Comparison of ENCODE assay signal across 20 cellular contexts in the genomic region with DNA sequence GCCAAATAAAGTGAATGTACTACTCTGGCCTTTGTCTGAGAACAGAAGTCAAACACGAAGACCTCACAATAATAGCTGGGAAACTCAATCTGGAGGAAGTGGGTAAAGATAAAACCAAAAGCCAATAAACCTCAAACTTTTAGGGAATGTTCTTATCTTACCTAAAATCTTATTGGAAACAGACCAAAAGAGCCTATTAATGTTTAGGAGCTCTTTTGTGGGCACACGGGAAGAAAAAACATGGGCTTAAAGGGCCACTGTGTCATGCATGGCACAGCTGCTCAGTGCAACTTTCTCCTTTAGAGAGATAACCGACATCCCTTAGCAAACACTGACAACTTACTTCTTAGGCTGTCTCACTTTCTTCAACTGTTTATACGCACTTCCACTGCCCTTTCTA. TPM values are rescaled to one million over a fixed set of nuclear protein-coding genes. Genes with fewer than 3 reads are reported as not detected.
DNase-seq lines count a peak whose midpoint lies in the region; ATAC-seq and TF ChIP-seq lines count a peak whose summit lies in the region.
"Had no signal": no experiment of that assay in that cellular context is flagged by ENCODE, and none has a peak within 500 bp of the region (broad histone marks: within the 10 kb centered on the region; RNA-seq: fewer than 3 reads in every experiment).

No MANE protein-coding gene starts in this region.

- H3K27me3 Mint-ChIP-seq in immature natural killer cell (ENCODE audit: low read depth in 3 of 3) = no peaks in the 10 kb centered on the region
- H3K27me3 Mint-ChIP-seq: stimulated activated memory B cell treated with anti-CD40 and anti-IgM and Interleukin-4, amounts not matched to agents 10 μg/mL and 1 μg/mL and 100 μg/mL, for 72 hours had no signal

- H3K27ac ChIP-seq in SJSA1 (peak overlapping the region; percentile 20; the same call in 1 of the 2 replicates), upper lobe of left lung (no peak overlapping the region)
- H3K27ac ChIP-seq: BLaER1 treated with 17β-estradiol and CSF1 and Interleukin-3, amounts not matched to agents 10 nM and 100 nM; colonic mucosa; thyroid gland had no signal

- ATAC-seq in upper lobe of left lung (ENCODE audit: low FRiP score in 2 of 2) = no peak
- no peak for ATAC-seq in HG03045 (IDR thresholded peaks at IDR 0.05; ENCODE audit: unreplicated experiment)
- ATAC-seq: stimulated activated memory B cell treated with anti-CD40 and anti-IgM and Interleukin-4, amounts not matched to agents 10 μg/mL and 1 μg/mL and 100 μg/mL, for 72 hours had no signal

- H3K36me3 ChIP-seq in SJSA1 (peaks cover 32% of the 10 kb centered on the region), upper lobe of left lung (peaks cover 0 to 18% (median 4%) of the 10 kb centered on the region in 4 donors)
- H3K36me3 ChIP-seq: colonic mucosa had no signal

- H3K4me3 Mint-ChIP-seq in immature natural killer cell = no peak overlapping the region
- H3K4me3 Mint-ChIP-seq: stimulated activated memory B cell treated with anti-CD40 and anti-IgM and Interleukin-4, amounts not matched to agents 10 μg/mL and 1 μg/mL and 100 μg/mL, for 72 hours had no signal

- no peak for TF ChIP-seq EP300 in upper lobe of left lung (IDR thresholded peaks at IDR 0.05)

- WGBS in upper lobe of left lung, 2 donors = 58 to 69% methylated on average over 4 of the region's 4 CpGs

- no peaks in the 10 kb centered on the region for H3K9me3 Mint-ChIP-seq in immature natural killer cell
- H3K9me3 Mint-ChIP-seq: stimulated activated memory B cell treated with anti-CD40 and anti-IgM and Interleukin-4, amounts not matched to agents 10 μg/mL and 1 μg/mL and 100 μg/mL, for 72 hours had no signal

- TF ChIP-seq POLR2A in upper lobe of left lung (IDR thresholded peaks at IDR 0.05) = no peak

- H3K36me3 Mint-ChIP-seq in immature natural killer cell = peaks cover 3 to 15% (median 7%) of the 10 kb centered on the region in 3 donors

- H3K4me1 ChIP-seq in SJSA1 (replicated peaks) (peaks cover 21% of the 10 kb centered on the region), upper lobe of left lung (peaks cover 0 to 9% (median 6%) of the 10 kb centered on the region in 4 donors)
- H3K4me1 ChIP-seq: colonic mucosa, thyroid gland had no signal

- H3K27ac Mint-ChIP-seq in immature natural killer cell = no peak overlapping the region
- H3K27ac Mint-ChIP-seq: stimulated activated memory B cell treated with anti-CD40 and anti-IgM and Interleukin-4, amounts not matched to agents 10 μg/mL and 1 μg/mL and 100 μg/mL, for 72 hours had no signal

- H3K9me3 ChIP-seq in SJSA1 (replicated peaks) = no peaks in the 10 kb centered on the region
- no peaks in the 10 kb centered on the region for H3K9me3 ChIP-seq in upper lobe of left lung
- H3K9me3 ChIP-seq: BLaER1 treated with 17β-estradiol and CSF1 and Interleukin-3, amounts not matched to agents 10 nM and 100 nM; colonic mucosa; thyroid gland had no signal

- peak; percentile 33 for DNase-seq in HFF-Myc (ENCODE audit: extremely low read depth, low read depth)
- DNase-seq in SJSA1 (ENCODE audit: low read depth in 1 of 2, low spot score in 2 of 2) = peak in 1 of 2 experiments; percentile 47
- peak; percentile 54 for DNase-seq in choroid plexus epithelial cell (ENCODE audit: low read depth)
- peak; percentile 4 for DNase-seq in stromal cell of bone marrow (ENCODE audit: low read depth)
- no peak for DNase-seq in upper lobe of left lung
- DNase-seq in immature natural killer cell = no peak
- DNase-seq: activated CD4-positive, alpha-beta T cell treated with anti-CD3 and anti-CD28 coated beads for 48 hours; activated CD8-positive, alpha-beta memory T cell treated with anti-CD3 and anti-CD28 coated beads, Interleukin-2, amount 50 U/mL, for 4 hours; anterior cingulate cortex; colonic mucosa; DMS153; H7; NCI-H1930; NCI-H446 treated with DMSO at 0.1 percent for 48 hours; SHP77; thyroid gland had no signal

- peaks cover 0 to 2% of the 10 kb centered on the region in 2 donors for H3K4me1 Mint-ChIP-seq in immature natural killer cell

- no peak overlapping the region for H3K4me3 ChIP-seq in HFF-Myc (replicated peaks; ENCODE audit: low read depth, low read length)
- H3K4me3 ChIP-seq in SJSA1 = no peak overlapping the region
- H3K4me3 ChIP-seq in choroid plexus epithelial cell (ENCODE audit: low read depth, low read length) = no peak overlapping the region
- no peak overlapping the region for H3K4me3 ChIP-seq in upper lobe of left lung
- H3K4me3 ChIP-seq: BLaER1 treated with 17β-estradiol and CSF1 and Interleukin-3, amounts not matched to agents 10 nM and 100 nM; colonic mucosa; lung; thyroid gland had no signal

- H3K27me3 ChIP-seq in SJSA1 (replicated peaks) (no peaks in the 10 kb centered on the region), upper lobe of left lung (no peaks in the 10 kb centered on the region)
- H3K27me3 ChIP-seq: BLaER1 treated with 17β-estradiol and CSF1 and Interleukin-3, amounts not matched to agents 10 nM and 100 nM; colonic mucosa; thyroid gland had no signal

- TF ChIP-seq CTCF in HFF-Myc (IDR thresholded peaks at IDR 0.05; ENCODE audit: low read depth, low read length, missing control alignments) = no peak
- TF ChIP-seq CTCF in choroid plexus epithelial cell (conservative IDR thresholded peaks at IDR 0.05; ENCODE audit: low read depth, low read length) = no peak
- no peak for TF ChIP-seq CTCF in upper lobe of left lung (IDR thresholded peaks at IDR 0.05)

RNA-seq across cellular contexts. Expression of a gene that starts 16.1 kb away (rescaled TPM):
- 66.5 and 67.4 TPM in 2 replicates for total RNA-seq in SJSA1 (2014; rRNA removed; shearing (Covaris generic))
- total RNA-seq in upper lobe of left lung = 10 to 100 TPM; 16.8 to 23.5 (median 21.8) TPM
- polyA plus RNA-seq in immature natural killer cell = 10 to 100 TPM; 18.1 to 32.7 (median 24.4) TPM

RNA-seq across cellular contexts. Expression of a gene that starts 40.8 kb away (rescaled TPM):
- total RNA-seq in SJSA1 (2014; rRNA removed; shearing (Covaris generic)) = 16.4 and 30.4 TPM in 2 replicates
- 100 to 1,000 TPM in 1 of 6 donors, 10 to 100 TPM in 5; 30.6 to 116 (median 51.2) TPM for total RNA-seq in upper lobe of left lung
- 10 to 100 TPM in 2 of 3 donors, 1 to 10 TPM in 1; 8.2 to 22.4 (median 17.5) TPM for polyA plus RNA-seq in immature natural killer cell

RNA-seq across cellular contexts. Expression of a gene that starts 41.7 kb away (rescaled TPM):
- total RNA-seq in SJSA1 (2014; rRNA removed; shearing (Covaris generic)) = 91.3 and 114 TPM in 2 replicates
- total RNA-seq in upper lobe of left lung = 10 to 100 TPM; 38.6 to 76.3 (median 63.3) TPM
- polyA plus RNA-seq in immature natural killer cell = 100 to 1,000 TPM in 2 of 3 donors, 10 to 100 TPM in 1; 67.6 to 110 (median 102) TPM

Comparison
In these comparisons a context has a peak if more than half of its experiments do, and no peak if none do; other contexts are left out.
1. DNase-seq: peak in HFF-Myc (single experiment), choroid plexus epithelial cell (single experiment) and stromal cell of bone marrow (single experiment); none in upper lobe of left lung (0 of 2) and immature natural killer cell (0 of 3).